25 cellular contexts compared by ENCODE assay signal in genomic region chr20:23776067-23776771, GRCh38. TPM values are rescaled to one million over a fixed set of nuclear protein-coding genes. Genes with fewer than 3 reads are reported as not detected.
DNase-seq lines count a peak whose midpoint lies in the region; ATAC-seq and TF ChIP-seq lines count a peak whose summit lies in the region.
"Had no signal": no experiment of that assay in that cellular context is flagged by ENCODE, and none has a peak within 500 bp of the region (broad histone marks: within the 10 kb centered on the region; RNA-seq: fewer than 3 reads in every experiment).

No MANE protein-coding gene starts in this region.

- H3K27me3 ChIP-seq in H9 (ENCODE audit: insufficient read depth, low read length) (no peaks in the 10 kb centered on the region; the same call in 1 of the 2 replicates), WERI-Rb-1 (ENCODE audit: insufficient read depth, low read depth, severe bottlenecking) (no peaks in the 10 kb centered on the region), iPS DF 6.9 (ENCODE audit: control insufficient read depth, insufficient read depth, low read length) (no peaks in the 10 kb centered on the region)
- H3K27me3 ChIP-seq: adrenal gland, cardiac muscle cell, foreskin keratinocyte, tibial artery had no signal

- H2AFZ ChIP-seq in H9 (ENCODE audit: low read length): no peak overlapping the region

- no peak overlapping the region for H3T11ph ChIP-seq in H9 (ENCODE audit: low read length)

- no peak overlapping the region for H3K14ac ChIP-seq in H9 (ENCODE audit: insufficient read depth, low read length)

- H3K4me3 Mint-ChIP-seq in H9: peak overlapping the region in 1 of 2 experiments; percentile 46; a peak in 1 of 5 replicates
- H3K4me3 Mint-ChIP-seq: CD4-positive, CD25-positive, alpha-beta regulatory T cell; naive thymus-derived CD8-positive, alpha-beta T cell had no signal

- no peak overlapping the region for H3K9ac ChIP-seq in H9 (ENCODE audit: extremely low read depth, insufficient read length, low read length)

- H3K4me1 ChIP-seq in H9 (ENCODE audit: insufficient read depth, low read length): no peaks in the 10 kb centered on the region; the same call in 1 of the 2 replicates
- H3K4me1 ChIP-seq in iPS DF 6.9 (ENCODE audit: control insufficient read depth, insufficient read depth, low read length): no peaks in the 10 kb centered on the region
- H3K4me1 ChIP-seq: adrenal gland, foreskin keratinocyte, tibial artery had no signal

- H4K8ac ChIP-seq in H9 (replicated peaks; ENCODE audit: insufficient read length, low read depth, low read length): no peak overlapping the region

- WGBS in H9 (ENCODE audit: extremely low coverage, insufficient read length, low lambda C conversion rate): no CpG with 5 or more reads among the region's 14 CpGs
- no CpG with 5 or more reads among the region's 14 CpGs for WGBS in iPS DF 6.9 (ENCODE audit: insufficient coverage, insufficient read length)

- H2BK5ac ChIP-seq in H9 (ENCODE audit: insufficient read length, low read length): no peak overlapping the region

- no peak overlapping the region for H3K23ac ChIP-seq in H9 (ENCODE audit: insufficient read length, low read depth, low read length)

- H2BK120ac ChIP-seq in H9 (ENCODE audit: low read depth, low read length, poor library complexity, severe bottlenecking): no peak overlapping the region

- no peak overlapping the region for H2BK20ac ChIP-seq in H9 (ENCODE audit: low read depth, low read length, poor library complexity, severe bottlenecking)

- peaks cover 8 to 12% of the 10 kb centered on the region in 2 experiments for H3K4me1 Mint-ChIP-seq in H9
- H3K4me1 Mint-ChIP-seq: CD4-positive, CD25-positive, alpha-beta regulatory T cell; naive thymus-derived CD8-positive, alpha-beta T cell had no signal

- no peak overlapping the region for H3K56ac ChIP-seq in H9 (ENCODE audit: insufficient read length, low read depth, low read length)

- no peaks in the 10 kb centered on the region; a peak in 1 of 5 replicates for H3K9me3 Mint-ChIP-seq in H9
- H3K9me3 Mint-ChIP-seq: naive thymus-derived CD8-positive, alpha-beta T cell had no signal

- H4K91ac ChIP-seq in H9 (ENCODE audit: insufficient read length, low read depth, low read length): no peak overlapping the region

- H4K5ac ChIP-seq in H9 (ENCODE audit: insufficient read length, low read depth, low read length): no peak overlapping the region

- no peak overlapping the region for H2AK5ac ChIP-seq in H9 (ENCODE audit: insufficient read length, low read length)

- H3K79me1 ChIP-seq in H9 (ENCODE audit: insufficient read depth, low read depth, low read length, poor library complexity, severe bottlenecking): no peaks in the 10 kb centered on the region

- ATAC-seq in omental fat pad (ENCODE audit: low FRiP score) (peak; percentile 23), HG03442 (IDR thresholded peaks at IDR 0.05; ENCODE audit: unreplicated experiment) (no peak), Right ventricle myocardium inferior (no peak), GM21423 (IDR thresholded peaks at IDR 0.05; ENCODE audit: unreplicated experiment) (no peak)
- ATAC-seq: foreskin keratinocyte; naive thymus-derived CD8-positive, alpha-beta T cell had no signal

- no peaks in the 10 kb centered on the region for H3K36me3 ChIP-seq in WERI-Rb-1
- H3K36me3 ChIP-seq in iPS DF 6.9 (ENCODE audit: control insufficient read depth, insufficient read depth, low read length): no peaks in the 10 kb centered on the region
- H3K36me3 ChIP-seq: adrenal gland, cardiac muscle cell, tibial artery had no signal

- H2BK12ac ChIP-seq in H9 (ENCODE audit: insufficient read length, low read depth, low read length): no peak overlapping the region

- no peak overlapping the region for H3K4me3 ChIP-seq in WERI-Rb-1 (ENCODE audit: low read depth, low read length)
- no peak overlapping the region; the same call in 1 of the 2 replicates for H3K4me3 ChIP-seq in iPS DF 6.9 (ENCODE audit: low read length)
- H3K4me3 ChIP-seq: adrenal gland, cardiac muscle cell, tibial artery had no signal

- peak overlapping the region; percentile 41 for H3K4me2 ChIP-seq in H9 (ENCODE audit: insufficient read depth, insufficient read length, low read length)

- H3K79me2 ChIP-seq in H9 (ENCODE audit: insufficient read depth, low read length): no peaks in the 10 kb centered on the region

- DNase-seq in H9 (peak; percentile 78), WERI-Rb-1 (no peak), iPS DF 6.9 (ENCODE audit: low read depth, low spot score) (peak; percentile 7), omental fat pad (ENCODE audit: low spot score) (no peak), Right ventricle myocardium inferior (ENCODE audit: missing footprints) (no peak), activated gamma-delta T cell treated with Interleukin-2 at 50 U/mL for 16 hours (no peak)
- DNase-seq: activated CD4-positive, alpha-beta T cell treated with anti-CD3 and anti-CD28 coated beads, Interleukin-2, amount 50 U/mL, for 4 hours; activated CD8-positive, alpha-beta memory T cell treated with anti-CD3 and anti-CD28 coated beads, Interleukin-2, amount 50 U/mL, for 48 hours; adrenal gland; CD4-positive, CD25-positive, alpha-beta regulatory T cell; dermis blood vessel endothelial cell; foreskin keratinocyte; hippocampal formation; naive thymus-derived CD8-positive, alpha-beta T cell; OCI-M1; stimulated activated CD4-positive, alpha-beta T cell treated with anti-CD3 and anti-CD28 coated beads, Interleukin-1b, Interleukin-23, amount 100 ng/mL, for 48 hours; stimulated activated naive CD4-positive, alpha-beta T cell; T-helper 1 cell; tibial artery had no signal

- TF ChIP-seq CTCF in H9 (conservative IDR thresholded peaks at IDR 0.05) (peak; percentile 49), WERI-Rb-1 (IDR thresholded peaks at IDR 0.05; ENCODE audit: low read depth, low read length) (peak; percentile 36), omental fat pad (IDR thresholded peaks at IDR 0.05) (no peak)

- no peak overlapping the region for H3K4ac ChIP-seq in H9 (ENCODE audit: low read depth, low read length)

- H3K27ac ChIP-seq in H9 (ENCODE audit: insufficient read length, low read depth, low read length) (no peak overlapping the region), WERI-Rb-1 (no peak overlapping the region), iPS DF 6.9 (ENCODE audit: low read length) (no peak overlapping the region)
- H3K27ac ChIP-seq: adrenal gland, cardiac muscle cell, foreskin keratinocyte, tibial artery had no signal

- peak overlapping the region; percentile 20 for H3K18ac ChIP-seq in H9 (ENCODE audit: insufficient read length, low read depth, low read length)

- H3K27me3 Mint-ChIP-seq in H9 (ENCODE audit: low read depth): peaks cover 50% of the 10 kb centered on the region
- H3K27me3 Mint-ChIP-seq: CD4-positive, CD25-positive, alpha-beta regulatory T cell had no signal

- no peaks in the 10 kb centered on the region for H4K20me1 ChIP-seq in H9 (ENCODE audit: control insufficient read depth, insufficient read depth, insufficient read length)

- H2BK15ac ChIP-seq in H9 (ENCODE audit: low read depth, low read length): no peak overlapping the region

- no peaks in the 10 kb centered on the region for H3K23me2 ChIP-seq in H9 (ENCODE audit: insufficient read length, low read depth, low read length, poor library complexity, severe bottlenecking)

- intact Hi-C loops in Right ventricle myocardium inferior (cut with DNase I): no loop called here

- H3K27ac Mint-ChIP-seq in H9: no peak overlapping the region
- H3K27ac Mint-ChIP-seq: CD4-positive, CD25-positive, alpha-beta regulatory T cell; naive thymus-derived CD8-positive, alpha-beta T cell had no signal

- H3K36me3 Mint-ChIP-seq in H9 (ENCODE audit: insufficient read depth in 1 of 3, low read depth in 3 of 3): no peaks in the 10 kb centered on the region
- H3K36me3 Mint-ChIP-seq: CD4-positive, CD25-positive, alpha-beta regulatory T cell; naive thymus-derived CD8-positive, alpha-beta T cell had no signal

- H3K9me3 ChIP-seq in H9 (ENCODE audit: control insufficient read depth, low read depth, low read length) (no peaks in the 10 kb centered on the region), WERI-Rb-1 (ENCODE audit: severe bottlenecking) (no peaks in the 10 kb centered on the region), iPS DF 6.9 (ENCODE audit: control insufficient read depth, insufficient read depth, low read length) (no peaks in the 10 kb centered on the region)
- H3K9me3 ChIP-seq: adrenal gland, tibial artery had no signal

RNA-seq across cellular contexts. Expression of gene CST1, which starts 25.5 kb away (rescaled TPM):
- total RNA-seq in H9 (2021): 1.7 and 1.9 TPM in 2 replicates
- total RNA-seq in omental fat pad: not detected
- not detected for total RNA-seq in Right ventricle myocardium inferior
- total RNA-seq: CD4-positive, CD25-positive, alpha-beta regulatory T cell; dermis blood vessel endothelial cell; foreskin keratinocyte; naive thymus-derived CD8-positive, alpha-beta T cell; posterior vena cava; skeletal muscle tissue had no signal

RNA-seq across cellular contexts. Expression of gene CST2, which starts 50.3 kb away (rescaled TPM):
- total RNA-seq in H9 (2021) (not detected in 2 replicates), omental fat pad (under 1 TPM in 1 of 4 donors, not detected in 3; 0.93 TPM), Right ventricle myocardium inferior (not detected)
- total RNA-seq: cardiac muscle cell; CD4-positive, CD25-positive, alpha-beta regulatory T cell; dermis blood vessel endothelial cell; foreskin keratinocyte; H4; naive thymus-derived CD8-positive, alpha-beta T cell; skeletal muscle tissue had no signal

Comparison
In these comparisons a context has a peak if more than half of its experiments do, and no peak if none do; other contexts are left out.
1. DNase-seq: peak in H9 (single experiment) and iPS DF 6.9 (single experiment); none in WERI-Rb-1 (single experiment), omental fat pad (single experiment), Right ventricle myocardium inferior (single experiment) and activated gamma-delta T cell treated with Interleukin-2 at 50 U/mL for 16 hours (single experiment).
2. CTCF ChIP-seq: peak in H9 (single experiment) and WERI-Rb-1 (single experiment); none in omental fat pad (0 of 3).